7 cellular contexts compared by ENCODE assay signal in genomic region chr11:63023851-63024648, GRCh38. TPM values are rescaled to one million over a fixed set of nuclear protein-coding genes. Genes with fewer than 3 reads are reported as not detected.
DNase-seq lines count a peak whose midpoint lies in the region; TF ChIP-seq lines count a peak whose summit lies in the region.

No MANE protein-coding gene starts in this region.

- peak; percentile 98 for TF ChIP-seq CTCF in GM12873 (IDR thresholded peaks at IDR 0.05; ENCODE audit: insufficient read depth, low read depth, low read length, missing control alignments)
- TF ChIP-seq CTCF in parathyroid adenoma (IDR thresholded peaks at IDR 0.05), result peak; percentile 97
- TF ChIP-seq CTCF in tibial nerve (IDR thresholded peaks at IDR 0.05), result peak; percentile 96 to 100 (median 99)

- no peak overlapping the region for H3K27ac Mint-ChIP-seq in activated naive CD4-positive, alpha-beta T cell treated with anti-CD3 and anti-CD28 coated beads for 36 hours

- H3K4me1 ChIP-seq in parathyroid adenoma (peaks cover 5% of the 10 kb centered on the region), tibial nerve (peaks cover 0 to 10% (median 4%) of the 10 kb centered on the region in 4 donors)

- H3K9ac ChIP-seq in SK-N-MC (ENCODE audit: insufficient read length) (no peak overlapping the region), parathyroid adenoma (no peak overlapping the region)

- no peak for TF ChIP-seq EP300 in tibial nerve (IDR thresholded peaks at IDR 0.05)

- H3K27ac ChIP-seq in SK-N-MC (no peak overlapping the region), parathyroid adenoma (no peak overlapping the region), tibial nerve (no peak overlapping the region)

- H3K9me3 ChIP-seq in SK-N-MC (ENCODE audit: low read depth, low read length), result no peaks in the 10 kb centered on the region
- no peaks in the 10 kb centered on the region for H3K9me3 ChIP-seq in parathyroid adenoma (ENCODE audit: control insufficient read depth, low read length)
- no peaks in the 10 kb centered on the region for H3K9me3 ChIP-seq in tibial nerve

- no peaks in the 10 kb centered on the region for H3K9me3 Mint-ChIP-seq in activated naive CD4-positive, alpha-beta T cell treated with anti-CD3 and anti-CD28 coated beads for 36 hours

- H3K4me3 ChIP-seq in SK-N-MC, result no peak overlapping the region
- no peak overlapping the region for H3K4me3 ChIP-seq in parathyroid adenoma (ENCODE audit: low read depth, low read length)
- H3K4me3 ChIP-seq in tibial nerve, result no peak overlapping the region

- H3K27me3 ChIP-seq in parathyroid adenoma (ENCODE audit: control insufficient read depth, insufficient read depth, low read length) (no peaks in the 10 kb centered on the region), tibial nerve (no peaks in the 10 kb centered on the region)

- H3K36me3 ChIP-seq in SK-N-MC (ENCODE audit: insufficient read depth, low read length) (no peaks in the 10 kb centered on the region), parathyroid adenoma (ENCODE audit: control insufficient read depth, insufficient read depth, low read length) (no peaks in the 10 kb centered on the region), tibial nerve (no peaks in the 10 kb centered on the region)

- CTCF ChIA-PET in activated naive CD4-positive, alpha-beta T cell treated with anti-CD3 and anti-CD28 coated beads for 36 hours (lab: Charles Lee), result interaction anchor here (0.6 to 14.3 kb wide), 15 partner anchors 9 to 1322 kb away, joined by 3 to 397 read pairs (median 5); no protein-coding TSS in a partner anchor

- WGBS in tibial nerve, 2 donors, result 9 to 10% methylated on average over 19 of the region's 19 CpGs

- peak overlapping the region; percentile 51 for H2AFZ ChIP-seq in parathyroid adenoma

- DNase-seq in M059J (ENCODE audit: low read depth), result peak; percentile 67
- peak; percentile 35 for DNase-seq in SK-N-MC (ENCODE audit: low read depth, low spot score)
- peak; percentile 93 for DNase-seq in activated naive CD4-positive, alpha-beta T cell treated with anti-CD3 and anti-CD28 coated beads for 36 hours
- peak; percentile 16 for DNase-seq in glomerular endothelial cell (ENCODE audit: extremely low read depth, low read depth, low spot score)
- peak; percentile 92 to 99 for DNase-seq in tibial nerve (ENCODE audit: low spot score in 2 of 2)

- H3K4me3 Mint-ChIP-seq in activated naive CD4-positive, alpha-beta T cell treated with anti-CD3 and anti-CD28 coated beads for 36 hours, result no peak overlapping the region

- intact Hi-C loops in activated naive CD4-positive, alpha-beta T cell treated with anti-CD3 and anti-CD28 coated beads for 36 hours (cut with micrococcal nuclease), result loop anchor here (1.0 to 5.0 kb wide), 2 partner anchors 118 to 237 kb away; partner anchors contain the start of gene TMEM179B

- peaks cover 2% of the 10 kb centered on the region for H3K27me3 Mint-ChIP-seq in activated naive CD4-positive, alpha-beta T cell treated with anti-CD3 and anti-CD28 coated beads for 36 hours (ENCODE audit: low read depth)

- peaks cover 4% of the 10 kb centered on the region for H3K4me1 Mint-ChIP-seq in activated naive CD4-positive, alpha-beta T cell treated with anti-CD3 and anti-CD28 coated beads for 36 hours (ENCODE audit: low read depth)

- no peak for TF ChIP-seq POLR2A in tibial nerve (IDR thresholded peaks at IDR 0.05)

- H3K79me2 ChIP-seq in parathyroid adenoma, result no peaks in the 10 kb centered on the region

- no peak overlapping the region for H3K4me2 ChIP-seq in parathyroid adenoma (ENCODE audit: low read length)

- no peaks in the 10 kb centered on the region for H3K36me3 Mint-ChIP-seq in activated naive CD4-positive, alpha-beta T cell treated with anti-CD3 and anti-CD28 coated beads for 36 hours (ENCODE audit: low read depth)

RNA-seq across cellular contexts. Expression of gene SLC22A8, which starts 8.4 kb away (rescaled TPM):
- not detected in 2 replicates for total RNA-seq in M059J (2014; rRNA removed; shearing (Covaris generic))
- total RNA-seq in activated naive CD4-positive, alpha-beta T cell treated with anti-CD3 and anti-CD28 coated beads for 36 hours, result not detected
- total RNA-seq in glomerular endothelial cell (not detected in 2 replicates), tibial nerve (not detected)

RNA-seq across cellular contexts. Expression of gene SLC22A6, which starts 39.3 kb away (rescaled TPM):
- not detected in 2 replicates for total RNA-seq in M059J (2014; rRNA removed; shearing (Covaris generic))
- total RNA-seq in activated naive CD4-positive, alpha-beta T cell treated with anti-CD3 and anti-CD28 coated beads for 36 hours, result not detected
- not detected in 2 replicates for total RNA-seq in glomerular endothelial cell
- total RNA-seq in tibial nerve, result not detected

Comparison
In these comparisons a context has a peak if more than half of its experiments do, and no peak if none do; other contexts are left out.
1. DNase-seq: peak in every context shown above with its lines; median percentile 96 in tibial nerve; 93 in activated naive CD4-positive, alpha-beta T cell treated with anti-CD3 and anti-CD28 coated beads for 36 hours; 67 in M059J; 35 in SK-N-MC; 16 in glomerular endothelial cell.